33 cellular contexts compared by ENCODE assay signal in genomic region chr4:74174421-74174820, GRCh38. TPM values are rescaled to one million over a fixed set of nuclear protein-coding genes. Genes with fewer than 3 reads are reported as not detected.
A peak's percentile ranks its signal among the peaks of the same experiment; 100 is the strongest.
DNase-seq lines count a peak whose midpoint lies in the region; ATAC-seq, FAIRE-seq and TF ChIP-seq lines count a peak whose summit lies in the region.
"Had no signal": no experiment of that assay in that cellular context is flagged by ENCODE, and none has a peak within 500 bp of the region (broad histone marks: within the 10 kb centered on the region; RNA-seq: fewer than 3 reads in every experiment).

No MANE protein-coding gene starts in this region.

- no peak overlapping the region for H3K4me3 Mint-ChIP-seq in stimulated activated naive CD8-positive, alpha-beta T cell treated with anti-CD3 and anti-CD28 coated beads, Interleukin-15, amount 100 ng/mL, for 72 hours
- H3K4me3 Mint-ChIP-seq: B cell; CD14-positive monocyte; CD4-positive, alpha-beta memory T cell; CD4-positive, alpha-beta T cell; CD4-positive, CD25-positive, alpha-beta regulatory T cell; CD8-positive, alpha-beta memory T cell; CD8-positive, alpha-beta T cell had no signal

- H3K9me1 ChIP-seq in K562 (ENCODE audit: control insufficient read depth, insufficient read depth, low read length): no peaks in the 10 kb centered on the region

- H2AFZ ChIP-seq in K562 (ENCODE audit: low read depth, low read length): peak overlapping the region; percentile 5; the same call in 1 of the 2 replicates

- BruUV-seq in K562 (replicated peaks; lab: Mats Ljungman, UMichigan): no TSS peak

- no peak for TF ChIP-seq POLR2A in K562 (conservative IDR thresholded peaks at IDR 0.05)
- no peak for TF ChIP-seq POLR2A in erythroblast (IDR thresholded peaks at IDR 0.05; ENCODE audit: low read length)

- TF ChIP-seq CTCF in K562 (IDR thresholded peaks at IDR 0.05 in 2 of 3, conservative IDR thresholded peaks at IDR 0.05 in 1 of 3; ENCODE audit: insufficient read depth in 2 of 3, low read depth in 1 of 3, low read length in 3 of 3): no peak

- H3K27me3 ChIP-seq in K562 (ENCODE audit: control insufficient read depth in 2 of 2, insufficient read depth in 2 of 2, low read length in 2 of 2): no peaks in the 10 kb centered on the region
- H3K27me3 ChIP-seq: BE2C; BLaER1; BLaER1 treated with 17β-estradiol and CSF1 and Interleukin-3, amounts not matched to agents 10 nM and 100 nM had no signal

- peak; percentile 26 for FAIRE-seq in K562 (lab: Jason Lieb, UNC)
- FAIRE-seq: A204.1, A549, D721Med had no signal

- H3K9me3 ChIP-seq in K562 (replicated peaks; ENCODE audit: control insufficient read depth, insufficient read depth, low read depth, low read length): no peaks in the 10 kb centered on the region
- H3K9me3 ChIP-seq: A549; BE2C; BLaER1; BLaER1 treated with 17β-estradiol and CSF1 and Interleukin-3, amounts not matched to agents 10 nM and 100 nM; Caco-2 had no signal

- no peak for TF ChIP-seq RAD21 in K562 (CRISPR knock-in tag; conservative IDR thresholded peaks at IDR 0.05 in 1 of 2, IDR thresholded peaks at IDR 0.05 in 1 of 2)

- H3K9ac ChIP-seq in K562 (ENCODE audit: insufficient read depth in 1 of 2, low read depth in 2 of 2, low read length in 2 of 2): no peak overlapping the region
- H3K9ac ChIP-seq: BLaER1; BLaER1 treated with 17β-estradiol and CSF1 and Interleukin-3, amounts not matched to agents 10 nM and 100 nM had no signal

- H3K27ac ChIP-seq in K562 (ENCODE audit: extremely low read depth, low read depth, low read length): no peak overlapping the region
- H3K27ac ChIP-seq: 22Rv1; A549; BLaER1; BLaER1 treated with 17β-estradiol and CSF1 and Interleukin-3, amounts not matched to agents 10 nM and 100 nM; C4-2B had no signal

- WGBS in K562 (ENCODE audit: insufficient coverage, low coverage, missing lambda C conversion rate): 4% methylated on average over 2 of the region's 2 CpGs

- POLR2A ChIA-PET in K562 (lab: Yijun Ruan, JAX): interaction anchor here (0.7 to 1.5 kb wide), 4 partner anchors 8 to 22 kb away, joined by 3 to 6 read pairs (median 4); no protein-coding TSS in a partner anchor

- H3K4me1 Mint-ChIP-seq in stimulated activated naive CD8-positive, alpha-beta T cell treated with anti-CD3 and anti-CD28 coated beads, Interleukin-15, amount 100 ng/mL, for 72 hours: no peaks in the 10 kb centered on the region
- H3K4me1 Mint-ChIP-seq: B cell; CD14-positive monocyte; CD4-positive, alpha-beta memory T cell; CD4-positive, CD25-positive, alpha-beta regulatory T cell; CD8-positive, alpha-beta memory T cell had no signal

- CTCF ChIA-PET in K562 (lab: Yijun Ruan, JAX; ENCODE audit: low intra/inter-chr PET ratio): no interaction called here

- peaks cover 4 to 12% of the 10 kb centered on the region in 2 experiments; a peak in 2 of 5 replicates for H3K4me1 ChIP-seq in K562 (replicated peaks in 1 of 2; ENCODE audit: control insufficient read depth in 2 of 2, insufficient read depth in 2 of 2, low read length in 2 of 2)
- H3K4me1 ChIP-seq: A549; BLaER1; BLaER1 treated with 17β-estradiol and CSF1 and Interleukin-3, amounts not matched to agents 10 nM and 100 nM; Caco-2 had no signal

- peak; percentile 74 for ATAC-seq in K562
- no peak for ATAC-seq in stimulated activated naive CD8-positive, alpha-beta T cell treated with anti-CD3 and anti-CD28 coated beads, Interleukin-15, amount 100 ng/mL, for 72 hours
- ATAC-seq: A549; CD8-positive, alpha-beta T cell had no signal

- no peak overlapping the region for H3K4me3 ChIP-seq in K562
- H3K4me3 ChIP-seq: A549; BLaER1; BLaER1 treated with 17β-estradiol and CSF1 and Interleukin-3, amounts not matched to agents 10 nM and 100 nM had no signal

- H3K27me3 Mint-ChIP-seq in stimulated activated naive CD8-positive, alpha-beta T cell treated with anti-CD3 and anti-CD28 coated beads, Interleukin-15, amount 100 ng/mL, for 72 hours: no peaks in the 10 kb centered on the region
- H3K27me3 Mint-ChIP-seq: B cell; CD4-positive, alpha-beta memory T cell; CD4-positive, alpha-beta T cell; CD4-positive, CD25-positive, alpha-beta regulatory T cell; CD8-positive, alpha-beta memory T cell had no signal

- H3K4me2 ChIP-seq in K562 (ENCODE audit: insufficient read depth, low read length): no peak overlapping the region; the same call in 1 of the 2 replicates
- H3K4me2 ChIP-seq: A549; BLaER1; BLaER1 treated with 17β-estradiol and CSF1 and Interleukin-3, amounts not matched to agents 10 nM and 100 nM had no signal

- H3K36me3 ChIP-seq in K562 (ENCODE audit: control insufficient read depth, insufficient read depth, low read length): peaks cover 4% of the 10 kb centered on the region; the same call in 1 of the 3 replicates

- H4K20me1 ChIP-seq in K562 (replicated peaks; ENCODE audit: control insufficient read depth, insufficient read depth, low read length): no peaks in the 10 kb centered on the region
- H4K20me1 ChIP-seq: BLaER1; BLaER1 treated with 17β-estradiol and CSF1 and Interleukin-3, amounts not matched to agents 10 nM and 100 nM had no signal

- in situ Hi-C loops in K562 (cut with MboI): no loop called here

- no peaks in the 10 kb centered on the region for H3K79me2 ChIP-seq in K562 (ENCODE audit: control insufficient read depth, insufficient read depth, low read length)

- H3K9me3 Mint-ChIP-seq in stimulated activated naive CD8-positive, alpha-beta T cell treated with anti-CD3 and anti-CD28 coated beads, Interleukin-15, amount 100 ng/mL, for 72 hours: no peaks in the 10 kb centered on the region
- H3K9me3 Mint-ChIP-seq: CD4-positive, alpha-beta memory T cell; CD4-positive, alpha-beta T cell; CD4-positive, CD25-positive, alpha-beta regulatory T cell; CD8-positive, alpha-beta memory T cell; CD8-positive, alpha-beta T cell had no signal

- no peak overlapping the region for H3K27ac Mint-ChIP-seq in stimulated activated naive CD8-positive, alpha-beta T cell treated with anti-CD3 and anti-CD28 coated beads, Interleukin-15, amount 100 ng/mL, for 72 hours
- H3K27ac Mint-ChIP-seq: B cell; CD14-positive monocyte; CD4-positive, alpha-beta memory T cell; CD4-positive, alpha-beta T cell; CD4-positive, CD25-positive, alpha-beta regulatory T cell; CD8-positive, alpha-beta memory T cell; CD8-positive, alpha-beta T cell had no signal

- DNase-seq in K562 (ENCODE audit: extremely low read depth in 1 of 4, low spot score in 3 of 4) (peak in 3 of 4 experiments; percentile 20 to 47 (median 43)), erythroblast (lab: John Stamatoyannopoulos, UW) (peak; percentile 6 to 51), NCI-H1436 treated with DMSO at 0.1 percent for 48 hours (lab: John Stamatoyannopoulos, UW) (no peak)
- DNase-seq in stimulated activated naive CD8-positive, alpha-beta T cell treated with anti-CD3 and anti-CD28 coated beads, Interleukin-15, amount 100 ng/mL, for 72 hours: no peak
- DNase-seq: 8988T; ACHN; AML-193; BE2C; C1 segment of cervical spinal cord; Caco-2; Calu3; CD4-positive, alpha-beta memory T cell; CD4-positive, alpha-beta T cell; CD4-positive, CD25-positive, alpha-beta regulatory T cell; CD8-positive, alpha-beta memory T cell; CD8-positive, alpha-beta T cell; COR-L47; DMS 273 treated with DMSO at 0.1 percent for 48 hours; DMS153; DMS53; DMS79; DMS79 treated with DMSO at 0.1 percent for 48 hours; DND-41; EL had no signal

- no peak for TF ChIP-seq EP300 in K562 (IDR thresholded peaks at IDR 0.05; ENCODE audit: low read length)

- intact Hi-C loops in K562 (cut with micrococcal nuclease): no loop called here

TF ChIP-seq in K562, 482 proteins besides CTCF, POLR2A, EP300 and RAD21:
- TF ChIP-seq RHOXF2B (CRISPR knock-in tag; conservative IDR thresholded peaks at IDR 0.05) (no peak), RFX1 (IDR thresholded peaks at IDR 0.05) (peak; percentile 69), STAT5A (IDR thresholded peaks at IDR 0.05; ENCODE audit: borderline replicate concordance, low read length) (peak; percentile 14; the same call in 1 of the 2 replicates), TCF3 (CRISPR knock-in tag; IDR thresholded peaks at IDR 0.05) (peak; percentile 56; the same call in 1 of the 2 replicates), TEAD4 (IDR thresholded peaks at IDR 0.05; ENCODE audit: low read length) (peak; percentile 59), TEAD4 (CRISPR knock-in tag; IDR thresholded peaks at IDR 0.05; ENCODE audit: borderline replicate concordance) (no peak), TAL1 (IDR thresholded peaks at IDR 0.05) (peak; percentile 51), SMARCA4 (IDR thresholded peaks at IDR 0.05) (peak; percentile 54; the same call in 1 of the 2 replicates), ARID1B (IDR thresholded peaks at IDR 0.05) (peak; percentile 67), DPF2 (IDR thresholded peaks at IDR 0.05) (peak; percentile 49; the same call in 1 of the 2 replicates), CC2D1A (IDR thresholded peaks at IDR 0.05) (no peak), CBFA2T2 (conservative IDR thresholded peaks at IDR 0.05) (0 out of 2 replicates have a peak, but pooled peaks have one; percentile 22), CBFA2T3 (IDR thresholded peaks at IDR 0.05) (peak; percentile 66), EZH2 (IDR thresholded peaks at IDR 0.05; ENCODE audit: borderline replicate concordance, low read depth, low read length) (no peak)

RNA-seq across cellular contexts. Expression of gene MTHFD2L, which starts 16.5 kb away (rescaled TPM):
- 20.6 and 60.4 TPM in 2 replicates for total RNA-seq in K562 (2011; cell fraction: chromatin; rRNA removed; ENCODE audit: low replicate concordance)
- total RNA-seq in K562 (2011; cell fraction: nucleolus; rRNA removed): 15.3 and 17.2 TPM in 2 replicates
- total RNA-seq in K562 (2011; cell fraction: nucleoplasm; rRNA removed): 39.8 and 80.6 TPM in 2 replicates
- 26.7 and 38.1 TPM in 2 replicates for total RNA-seq in K562 (2014; rRNA removed)
- total RNA-seq in K562 (2014; rRNA removed; fragmentation: Illumina TruSeq; extraction: Trizol): 32.5 and 35.7 TPM in 2 replicates
- 24.0 and 26.6 TPM in 2 replicates for total RNA-seq in K562 (2015; rRNA removed; fragmentation: Illumina TruSeq; extraction: Trizol)
- 24.6 and 27.7 TPM in 2 replicates for total RNA-seq in K562 (2021)
- 26.3 and 39.0 TPM in 2 replicates for polyA plus RNA-seq in K562 (2011; rRNA removed)
- 6.3 and 12.8 TPM in 2 replicates for polyA plus RNA-seq in K562 (2011; cell fraction: cytosol; rRNA removed)
- 24.4 and 28.3 TPM in 2 replicates for polyA plus RNA-seq in K562 (2011; cell fraction: nucleus; rRNA removed)
- 19.8 and 20.1 TPM in 2 replicates for polyA plus RNA-seq in K562 (2012)
- 19.1 and 19.7 TPM in 2 replicates for polyA plus RNA-seq in K562 (2014; fragmentation: Illumina TruSeq; extraction: Trizol)
- polyA plus RNA-seq in K562 (2014; fragmentation: Nextera tagmentation; extraction: Ambion mirVana): 10 to 100 TPM; 10.0 to 13.7 TPM
- polyA plus RNA-seq in K562 (2014; rRNA removed): 26.0 and 29.8 TPM in 2 replicates
- 26.0 and 28.5 TPM in 2 replicates for polyA minus RNA-seq in K562 (2011; rRNA and poly(A)+ RNA removed)
- polyA minus RNA-seq in K562 (2011; cell fraction: cytosol; rRNA and poly(A)+ RNA removed): 8.8 and 9.2 TPM in 2 replicates
- 47.9 and 57.3 TPM in 2 replicates for polyA minus RNA-seq in K562 (2011; cell fraction: nucleus; rRNA and poly(A)+ RNA removed)

Comparison
In these comparisons a context has a peak if more than half of its experiments do, and no peak if none do; other contexts are left out.
1. DNase-seq: peak in K562 (3 of 4) and erythroblast (2 of 2); none in stimulated activated naive CD8-positive, alpha-beta T cell treated with anti-CD3 and anti-CD28 coated beads, Interleukin-15, amount 100 ng/mL, for 72 hours (0 of 2) and NCI-H1436 treated with DMSO at 0.1 percent for 48 hours (single experiment).